In the genomic region with DNA sequence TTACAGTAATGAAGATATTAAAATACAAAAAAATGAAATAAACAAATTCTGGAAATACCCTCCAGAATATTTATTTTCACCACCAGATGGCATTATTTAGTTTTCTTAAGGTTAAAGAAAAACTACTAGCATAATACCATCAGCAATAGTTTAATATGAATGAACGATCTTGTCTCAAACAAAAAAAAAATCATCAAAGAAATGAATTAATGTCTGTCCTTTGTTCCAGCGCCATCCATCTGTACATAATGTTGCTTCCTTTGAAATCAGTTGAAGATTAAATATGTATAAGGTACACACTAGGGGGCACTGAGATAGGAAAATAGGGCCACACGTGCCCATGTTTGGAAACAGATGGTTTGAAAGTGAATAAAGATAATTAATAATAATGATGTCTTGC, we compare ENCODE assay signal across 9 cellular contexts.
DNase-seq lines count a peak whose midpoint lies in the region; ATAC-seq and TF ChIP-seq lines count a peak whose summit lies in the region.
"Had no signal": no experiment of that assay in that cellular context is flagged by ENCODE, and none has a peak within 500 bp of the region (broad histone marks: within the 10 kb centered on the region; RNA-seq: fewer than 3 reads in every experiment).

No MANE protein-coding gene starts in this region.

- no peak overlapping the region for H3K27ac ChIP-seq in CD4-positive, CD25-positive, alpha-beta regulatory T cell (ENCODE audit: insufficient read depth, low read length, poor library complexity, severe bottlenecking)
- no peak overlapping the region for H3K27ac ChIP-seq in upper lobe of right lung
- H3K27ac ChIP-seq: epithelial cell of prostate had no signal

- no peaks in the 10 kb centered on the region for H3K9me3 Mint-ChIP-seq in CD4-positive, CD25-positive, alpha-beta regulatory T cell

- no peaks in the 10 kb centered on the region for H3K9me3 ChIP-seq in CD4-positive, CD25-positive, alpha-beta regulatory T cell (ENCODE audit: control insufficient read depth in 2 of 2, low read length in 2 of 2)
- no peaks in the 10 kb centered on the region for H3K9me3 ChIP-seq in upper lobe of right lung

- intact Hi-C loops in upper lobe of right lung (cut with DNase I) = no loop called here

- no peaks in the 10 kb centered on the region for H3K27me3 ChIP-seq in CD4-positive, CD25-positive, alpha-beta regulatory T cell (ENCODE audit: control insufficient read depth, insufficient read depth, low read length)
- no peaks in the 10 kb centered on the region for H3K27me3 ChIP-seq in upper lobe of right lung

- no peak overlapping the region for H3K27ac Mint-ChIP-seq in CD4-positive, CD25-positive, alpha-beta regulatory T cell

- TF ChIP-seq CTCF in upper lobe of right lung (IDR thresholded peaks at IDR 0.05) = peak; percentile 45

- H3K4me1 ChIP-seq in CD4-positive, CD25-positive, alpha-beta regulatory T cell (ENCODE audit: control insufficient read depth, insufficient read depth, low read length, poor library complexity, severe bottlenecking) = no peaks in the 10 kb centered on the region
- no peaks in the 10 kb centered on the region for H3K4me1 ChIP-seq in upper lobe of right lung

- peak in 2 of 3 donors; percentile 4 to 9 for DNase-seq in CD4-positive, CD25-positive, alpha-beta regulatory T cell
- DNase-seq in HT1080 (ENCODE audit: low read depth) = peak; percentile 32
- DNase-seq in RKO (ENCODE audit: low spot score) = peak; percentile 49
- DNase-seq in fibroblast of the conjunctiva (ENCODE audit: low read depth) = peak; percentile 1
- DNase-seq in upper lobe of right lung = no peak
- no peak for DNase-seq in mesenteric fat pad (ENCODE audit: low spot score)

- no peak overlapping the region for H3K4me3 Mint-ChIP-seq in CD4-positive, CD25-positive, alpha-beta regulatory T cell

- H3K36me3 Mint-ChIP-seq in CD4-positive, CD25-positive, alpha-beta regulatory T cell = no peaks in the 10 kb centered on the region

- H3K36me3 ChIP-seq in CD4-positive, CD25-positive, alpha-beta regulatory T cell (ENCODE audit: control insufficient read depth, insufficient read depth, low read length) = no peaks in the 10 kb centered on the region
- H3K36me3 ChIP-seq in upper lobe of right lung = no peaks in the 10 kb centered on the region

- peaks cover 10% of the 10 kb centered on the region for H3K27me3 Mint-ChIP-seq in CD4-positive, CD25-positive, alpha-beta regulatory T cell

- no peak for ATAC-seq in CD4-positive, CD25-positive, alpha-beta regulatory T cell (ENCODE audit: low read depth in 2 of 2)
- ATAC-seq in upper lobe of right lung = no peak
- ATAC-seq in HG03378 (IDR thresholded peaks at IDR 0.05; ENCODE audit: unreplicated experiment) = no peak
- no peak for ATAC-seq in GM21576 (IDR thresholded peaks at IDR 0.05; ENCODE audit: unreplicated experiment)

- H3K4me3 ChIP-seq in CD4-positive, CD25-positive, alpha-beta regulatory T cell (ENCODE audit: low read depth, low read length) = no peak overlapping the region
- H3K4me3 ChIP-seq in upper lobe of right lung = no peak overlapping the region

- no peaks in the 10 kb centered on the region for H3K4me1 Mint-ChIP-seq in CD4-positive, CD25-positive, alpha-beta regulatory T cell

Comparison
In these comparisons a context has a peak if more than half of its experiments do, and no peak if none do; other contexts are left out.
1. DNase-seq: peak in CD4-positive, CD25-positive, alpha-beta regulatory T cell (2 of 3), HT1080 (single experiment), RKO (single experiment) and fibroblast of the conjunctiva (single experiment); none in upper lobe of right lung (single experiment) and mesenteric fat pad (single experiment).